8 cellular contexts compared by ENCODE assay signal in genomic region chr1:155127672-155128468, GRCh38. TPM values are rescaled to one million over a fixed set of nuclear protein-coding genes. Genes with fewer than 3 reads are reported as not detected.
DNase-seq lines count a peak whose midpoint lies in the region; ATAC-seq and TF ChIP-seq lines count a peak whose summit lies in the region.

A gene with protein sequence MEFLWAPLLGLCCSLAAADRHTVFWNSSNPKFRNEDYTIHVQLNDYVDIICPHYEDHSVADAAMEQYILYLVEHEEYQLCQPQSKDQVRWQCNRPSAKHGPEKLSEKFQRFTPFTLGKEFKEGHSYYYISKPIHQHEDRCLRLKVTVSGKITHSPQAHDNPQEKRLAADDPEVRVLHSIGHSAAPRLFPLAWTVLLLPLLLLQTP (plus strand): TSS chr1:155127876. CDS start chr1:155127978, 102 bp downstream.

- H3K4me3 ChIP-seq in GM23248 (peak within 1 kb of the TSS; percentile 62), SK-N-SH (ENCODE audit: low read depth in 2 of 2, low read length in 1 of 2) (peak within 1 kb of the TSS; percentile 63 to 67), iPS DF 6.9 (ENCODE audit: low read length) (peak within 1 kb of the TSS; percentile 46; the same call in 1 of the 2 replicates)

- H3F3A ChIP-seq in GM23248 (ENCODE audit: insufficient read depth): no peaks in the 10 kb centered on the region
- peaks cover 7% of the 10 kb centered on the region for H3F3A ChIP-seq in SK-N-SH (replicated peaks; ENCODE audit: insufficient read depth)

- H3K4me2 ChIP-seq in GM23248 (ENCODE audit: unreplicated experiment): peak within 1 kb of the TSS; percentile 85
- H3K4me2 ChIP-seq in SK-N-SH: peak within 1 kb of the TSS; percentile 98

- no peaks in the 10 kb centered on the region for H3K36me3 ChIP-seq in GM23248 (ENCODE audit: low read depth)
- H3K36me3 ChIP-seq in SK-N-SH (replicated peaks in 1 of 2; ENCODE audit: control insufficient read depth in 1 of 2, insufficient read depth in 2 of 2, low read length in 1 of 2): peaks cover under 1 to 8% of the 10 kb centered on the region in 2 experiments
- H3K36me3 ChIP-seq in iPS DF 6.9 (ENCODE audit: control insufficient read depth, insufficient read depth, low read length): no peaks in the 10 kb centered on the region

- no peaks in the 10 kb centered on the region for H3K9me2 ChIP-seq in GM23248 (ENCODE audit: insufficient read depth)
- no peaks in the 10 kb centered on the region for H3K9me2 ChIP-seq in SK-N-SH

- 2 to 8% methylated on average over 18 to 45 of the region's 45 CpGs for WGBS in GM23248 (ENCODE audit: low coverage in 1 of 2, low lambda C conversion rate in 2 of 2, missing lambda C conversion rate in 2 of 2), 2 experiments
- 6% methylated on average over 21 of the region's 45 CpGs for WGBS in SK-N-SH (ENCODE audit: low lambda C conversion rate)
- no CpG with 5 or more reads among the region's 45 CpGs for WGBS in iPS DF 6.9 (ENCODE audit: insufficient coverage, insufficient read length)

- peak within 1 kb of the TSS; percentile 61 for H2AFZ ChIP-seq in GM23248
- peak within 1 kb of the TSS; percentile 91 for H2AFZ ChIP-seq in SK-N-SH (ENCODE audit: low read depth)

- TF ChIP-seq CTCF in 22Rv1 (IDR thresholded peaks at IDR 0.05): no peak
- TF ChIP-seq CTCF in SK-N-SH (IDR thresholded peaks at IDR 0.05): no peak
- no peak for TF ChIP-seq CTCF in brain (conservative IDR thresholded peaks at IDR 0.05)

- H3K79me2 ChIP-seq in GM23248 (ENCODE audit: insufficient read depth) (no peaks in the 10 kb centered on the region), SK-N-SH (ENCODE audit: insufficient read depth) (no peaks in the 10 kb centered on the region)

- H3K9ac ChIP-seq in GM23248 (peak within 1 kb of the TSS; percentile 23), SK-N-SH (peak within 1 kb of the TSS; percentile 56)

- peaks cover 54% of the 10 kb centered on the region for H3K27me3 Mint-ChIP-seq in brain

- H3K4me1 Mint-ChIP-seq in brain: peaks cover 57% of the 10 kb centered on the region

- H3K4me1 ChIP-seq in GM23248 (ENCODE audit: insufficient read depth): 0 out of 2 replicates have a peak, but pooled peaks cover 10% of the 10 kb centered on the region
- peaks cover 19 to 45% of the 10 kb centered on the region in 2 experiments for H3K4me1 ChIP-seq in SK-N-SH (ENCODE audit: control insufficient read depth in 1 of 2, insufficient read depth in 2 of 2, low read depth in 1 of 2, low read length in 1 of 2)
- peaks cover 25% of the 10 kb centered on the region for H3K4me1 ChIP-seq in iPS DF 6.9 (ENCODE audit: control insufficient read depth, insufficient read depth, low read length)

- H3K9me3 ChIP-seq in GM23248 (ENCODE audit: low read depth) (no peaks in the 10 kb centered on the region), SK-N-SH (no peaks in the 10 kb centered on the region), iPS DF 6.9 (ENCODE audit: control insufficient read depth, insufficient read depth, low read length) (no peaks in the 10 kb centered on the region)

- POLR2A ChIA-PET in SK-N-SH (lab: Yijun Ruan, JAX): interaction anchor here (1.3 to 1.6 kb wide), 3 partner anchors 36 to 47 kb away, joined by 4 to 6 read pairs (median 5); partner anchors contain the start of gene KRTCAP2

- H3K36me3 Mint-ChIP-seq in brain: peaks cover 4% of the 10 kb centered on the region

- no peak for TF ChIP-seq EP300 in SK-N-SH (IDR thresholded peaks at IDR 0.05; ENCODE audit: borderline replicate concordance in 1 of 2, low read depth in 1 of 2, low read length in 1 of 2)

- in situ Hi-C loops in GM23248 (cut with MboI): no loop called here

- CTCF ChIA-PET in SK-N-SH (lab: Yijun Ruan, JAX): interaction anchor here (0.7 to 9.7 kb wide), 11 partner anchors 33 to 77 kb away, joined by 3 to 67 read pairs (median 5); partner anchors contain the start of genes EFNA3 and KRTCAP2

- H3K27me3 ChIP-seq in GM23248 (replicated peaks; ENCODE audit: insufficient read depth): peaks cover 53% of the 10 kb centered on the region
- H3K27me3 ChIP-seq in SK-N-SH (ENCODE audit: insufficient read depth): no peaks in the 10 kb centered on the region
- H3K27me3 ChIP-seq in iPS DF 6.9 (ENCODE audit: control insufficient read depth, insufficient read depth, low read length): peaks cover 28% of the 10 kb centered on the region

- H3K9me3 Mint-ChIP-seq in brain: peaks cover 0 to 2% (median 0%) of the 10 kb centered on the region in 5 experiments

- H4K20me1 ChIP-seq in GM23248 (ENCODE audit: insufficient read depth) (no peaks in the 10 kb centered on the region), SK-N-SH (ENCODE audit: insufficient read depth) (no peaks in the 10 kb centered on the region)

- H3K27ac Mint-ChIP-seq in brain: peak within 1 kb of the TSS; percentile 55 to 98 (median 93)

- no peak for TF ChIP-seq RAD21 in SK-N-SH (IDR thresholded peaks at IDR 0.05; ENCODE audit: low read length)

- H3K27ac ChIP-seq in 22Rv1 (peak within 1 kb of the TSS; percentile 99), GM23248 (no peak within 1 kb of the TSS), SK-N-SH (ENCODE audit: low read depth in 2 of 2, low read length in 1 of 2) (peak within 1 kb of the TSS in 1 of 2 experiments; percentile 77; a peak in 2 of 4 replicates), iPS DF 6.9 (ENCODE audit: low read length) (no peak within 1 kb of the TSS)

- peak; percentile 65 for DNase-seq in GM23248
- peak; percentile 84 for DNase-seq in SK-N-SH
- DNase-seq in iPS DF 6.9 (ENCODE audit: low read depth, low spot score): no peak
- DNase-seq in pulmonary artery endothelial cell (ENCODE audit: low read depth, low spot score): no peak

- peak within 1 kb of the TSS; percentile 89 to 94 (median 93) for H3K4me3 Mint-ChIP-seq in brain

- ATAC-seq in GM18873 (IDR thresholded peaks at IDR 0.05; ENCODE audit: low FRiP score, unreplicated experiment): no peak
- ATAC-seq in HG03460 (IDR thresholded peaks at IDR 0.05; ENCODE audit: unreplicated experiment): no peak

TF ChIP-seq in SK-N-SH, 30 proteins besides CTCF, POLR2A, EP300 and RAD21 (continues in another document):
- TF ChIP-seq ELF1 (IDR thresholded peaks at IDR 0.05): no peak
- peak; percentile 20; the same call in 1 of the 2 replicates for TF ChIP-seq TAF1 (IDR thresholded peaks at IDR 0.05; ENCODE audit: borderline replicate concordance, low read depth, low read length)
- peak; percentile 67; the same call in 1 of the 2 replicates for TF ChIP-seq POLR2AphosphoS5 (IDR thresholded peaks at IDR 0.05; ENCODE audit: low read depth, low read length)
- TF ChIP-seq FOXM1 (IDR thresholded peaks at IDR 0.05; ENCODE audit: low read depth): no peak
- no peak for TF ChIP-seq REST (IDR thresholded peaks at IDR 0.05; ENCODE audit: low read depth, low read length)
- TF ChIP-seq RXRA (IDR thresholded peaks at IDR 0.05; ENCODE audit: borderline replicate concordance, low read depth): no peak
- TF ChIP-seq GABPA (IDR thresholded peaks at IDR 0.05; ENCODE audit: low read depth): no peak
- TF ChIP-seq GATA2 (CRISPR knock-in tag; IDR thresholded peaks at IDR 0.05): no peak
- TF ChIP-seq NFIC (IDR thresholded peaks at IDR 0.05; ENCODE audit: borderline replicate concordance): no peak
- peak; percentile 37 for TF ChIP-seq CHD2 (IDR thresholded peaks at IDR 0.05; ENCODE audit: low read length, partially characterized antibody)
- TF ChIP-seq FOXJ3 (CRISPR knock-in tag; IDR thresholded peaks at IDR 0.05): no peak
- no peak for TF ChIP-seq JUND (IDR thresholded peaks at IDR 0.05)
- TF ChIP-seq, protein P1, sequence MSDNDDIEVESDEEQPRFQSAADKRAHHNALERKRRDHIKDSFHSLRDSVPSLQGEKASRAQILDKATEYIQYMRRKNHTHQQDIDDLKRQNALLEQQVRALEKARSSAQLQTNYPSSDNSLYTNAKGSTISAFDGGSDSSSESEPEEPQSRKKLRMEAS (IDR thresholded peaks at IDR 0.05; ENCODE audit: low read depth): no peak; the same call in 1 of the 2 replicates
- no peak for TF ChIP-seq RFX5 (IDR thresholded peaks at IDR 0.05; ENCODE audit: low read length)

RNA-seq across cellular contexts. Expression of the gene that starts here (rescaled TPM):
- total RNA-seq in GM23248 (2014; rRNA removed; shearing (Covaris generic)): not detected in 2 replicates
- polyA plus RNA-seq in GM23248 (2016; fragmentation: Nextera tagmentation; extraction: Ambion mirVana) (not detected in 2 replicates), SK-N-SH (2012; rRNA removed) (14.4 and 15.3 TPM in 2 replicates), brain (ENCODE audit: insufficient read depth, low read depth, low replicate concordance) (16.6 TPM)
- polyA plus RNA-seq in SK-N-SH (2012; cell fraction: cytosol; rRNA removed): 7.5 and 12.3 TPM in 2 replicates
- polyA plus RNA-seq in SK-N-SH (2012; cell fraction: nucleus; rRNA removed): 11.2 and 13.0 TPM in 2 replicates
- 53.3 and 57.0 TPM in 2 replicates for total RNA-seq in pulmonary artery endothelial cell

Comparison
In these comparisons a context has a peak if more than half of its experiments do, and no peak if none do; other contexts are left out.
1. RNA of the gene that starts here (total RNA-seq): 53.3 to 57.0 TPM in pulmonary artery endothelial cell; not detected in GM23248; every median in the first group is over 10 times any median in the second.
2. Peak in DNase-seq, H3K4me3 ChIP-seq, H3K9ac ChIP-seq and H3K4me2 ChIP-seq in GM23248; RNA of the gene not detected or under 1 TPM.
3. Peak in every context shown above with its lines, with median percentiles within 50 percentile points of each other: H3K4me3 ChIP-seq.